Comparison of ENCODE assay signal across 31 cellular contexts in the genomic region with DNA sequence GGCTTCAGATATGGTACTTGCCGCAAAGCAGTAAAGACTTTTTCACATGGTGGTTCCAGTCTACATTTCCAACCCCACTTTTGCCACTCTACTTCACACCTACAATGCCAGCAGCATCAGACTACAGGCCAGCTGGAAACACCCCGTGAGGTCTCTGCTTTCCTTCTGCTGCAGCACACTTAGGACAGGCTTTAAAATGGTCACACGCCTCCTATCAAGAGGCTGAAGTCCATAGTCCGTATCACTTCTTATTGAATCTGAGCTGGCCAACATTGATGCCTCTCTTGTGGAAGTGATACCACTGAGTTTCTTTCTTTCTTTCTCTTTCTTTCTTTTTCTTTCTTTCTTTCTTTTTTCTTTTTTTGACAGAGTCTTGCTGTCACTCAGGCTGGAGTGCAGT. TPM values are rescaled to one million over a fixed set of nuclear protein-coding genes. Genes with fewer than 3 reads are reported as not detected.
"Had no signal": no experiment of that assay in that cellular context is flagged by ENCODE, and none has a peak within 500 bp of the region (broad histone marks: within the 10 kb centered on the region; RNA-seq: fewer than 3 reads in every experiment).

No MANE protein-coding gene starts in this region.

- H3K4me3 Mint-ChIP-seq: activated B cell treated with CpG ODN at 0.5 μM for 24 hours; activated CD4-positive, alpha-beta memory T cell treated with anti-CD3 and anti-CD28 coated beads for 36 hours; activated CD8-positive, alpha-beta memory T cell treated with anti-CD3 and anti-CD28 coated beads, Interleukin-2, amount 10 ng/mL, durations not matched to agents 7 days and 5 days; activated CD8-positive, alpha-beta T cell treated with anti-CD3 and anti-CD28 coated beads, Interleukin-2, amount 10 ng/mL, durations not matched to agents 7 days and 5 days; activated naive CD4-positive, alpha-beta T cell treated with anti-CD3 and anti-CD28 coated beads for 36 hours; activated naive CD4-positive, alpha-beta T cell treated with anti-CD3 and anti-CD28 coated beads, Interleukin-2, amount 50 U/mL, for 24 hours; activated naive CD8-positive, alpha-beta T cell treated with anti-CD3 and anti-CD28 coated beads for 36 hours; activated naive CD8-positive, alpha-beta T cell treated with anti-CD3 and anti-CD28 coated beads, Interleukin-2, amount 50 U/mL, for 24 hours; activated T-helper 1 cell treated with anti-CD3 and anti-CD28 coated beads, Interleukin-12 subunit alpha, Interleukin-12 subunit beta, Interleukin-2, Interleukin-4 antibody, amounts not matched to agents 30 ng/mL and 10 ng/mL and 1 ng/mL, durations not matched to agents 14 hours and 24 hours and 36 hours; T-helper 17 cell; T-helper 2 cell treated with Interferon-gamma antibody and Interleukin-4, amounts not matched to agents 5 μg/mL and 100 μg/mL, for 36 hours had no signal

- H3K27me3 ChIP-seq: adrenal gland, body of pancreas had no signal

- H3K36me3 ChIP-seq: adrenal gland, WERI-Rb-1 had no signal

- H3K27ac Mint-ChIP-seq: activated B cell treated with CpG ODN at 0.5 μM for 24 hours; activated CD4-positive, alpha-beta memory T cell treated with anti-CD3 and anti-CD28 coated beads for 36 hours; activated CD8-positive, alpha-beta memory T cell treated with anti-CD3 and anti-CD28 coated beads, Interleukin-2, amount 10 ng/mL, durations not matched to agents 7 days and 5 days; activated CD8-positive, alpha-beta T cell treated with anti-CD3 and anti-CD28 coated beads, Interleukin-2, amount 10 ng/mL, durations not matched to agents 7 days and 5 days; activated naive CD4-positive, alpha-beta T cell treated with anti-CD3 and anti-CD28 coated beads for 36 hours; activated naive CD4-positive, alpha-beta T cell treated with anti-CD3 and anti-CD28 coated beads, Interleukin-2, amount 50 U/mL, for 24 hours; activated naive CD8-positive, alpha-beta T cell treated with anti-CD3 and anti-CD28 coated beads for 36 hours; activated naive CD8-positive, alpha-beta T cell treated with anti-CD3 and anti-CD28 coated beads, Interleukin-2, amount 50 U/mL, for 24 hours; activated T-helper 1 cell treated with anti-CD3 and anti-CD28 coated beads, Interleukin-12 subunit alpha, Interleukin-12 subunit beta, Interleukin-2, Interleukin-4 antibody, amounts not matched to agents 30 ng/mL and 10 ng/mL and 1 ng/mL, durations not matched to agents 14 hours and 24 hours and 36 hours; activated T-helper 2 cell treated with anti-CD3 and anti-CD28 coated beads, Interferon-gamma antibody, Interleukin-2, Interleukin-4, amounts not matched to agents 10 μg/mL and 5 μg/mL and 100 μg/mL, durations not matched to agents 14 hours and 24 hours and 36 hours; T-helper 17 cell; T-helper 2 cell treated with Interferon-gamma antibody and Interleukin-4, amounts not matched to agents 5 μg/mL and 100 μg/mL, for 36 hours had no signal

- ATAC-seq: activated CD4-positive, CD25-positive, alpha-beta regulatory T cell treated with anti-CD3 and anti-CD28 coated beads, Interleukin-2, amount 50 U/mL, for 24 hours; activated CD8-positive, alpha-beta memory T cell treated with anti-CD3 and anti-CD28 coated beads, Interleukin-2, amount 10 ng/mL, durations not matched to agents 7 days and 5 days; activated CD8-positive, alpha-beta T cell treated with anti-CD3 and anti-CD28 coated beads, Interleukin-2, amount 10 ng/mL, durations not matched to agents 7 days and 5 days; activated naive CD8-positive, alpha-beta T cell treated with anti-CD3 and anti-CD28 coated beads, Interleukin-2, amount 50 U/mL, for 24 hours; body of pancreas; esophagus mucosa; T-helper 17 cell had no signal

- H3K27me3 Mint-ChIP-seq: activated B cell treated with CpG ODN at 0.5 μM for 24 hours; activated CD4-positive, alpha-beta memory T cell treated with anti-CD3 and anti-CD28 coated beads for 36 hours; activated naive CD4-positive, alpha-beta T cell treated with anti-CD3 and anti-CD28 coated beads, Interleukin-2, amount 50 U/mL, for 24 hours; activated naive CD8-positive, alpha-beta T cell treated with anti-CD3 and anti-CD28 coated beads for 36 hours; activated naive CD8-positive, alpha-beta T cell treated with anti-CD3 and anti-CD28 coated beads, Interleukin-2, amount 50 U/mL, for 24 hours had no signal

- H3K4me3 ChIP-seq: adrenal gland, body of pancreas had no signal

- H3K27ac ChIP-seq: adrenal gland, body of pancreas, epithelial cell of prostate, WERI-Rb-1 had no signal

- H3K9me3 Mint-ChIP-seq: activated naive CD4-positive, alpha-beta T cell treated with anti-CD3 and anti-CD28 coated beads, Interleukin-2, amount 50 U/mL, for 24 hours had no signal

- H3K4me1 Mint-ChIP-seq: activated CD8-positive, alpha-beta memory T cell treated with anti-CD3 and anti-CD28 coated beads, Interleukin-2, amount 10 ng/mL, durations not matched to agents 7 days and 5 days; activated naive CD4-positive, alpha-beta T cell treated with anti-CD3 and anti-CD28 coated beads, Interleukin-2, amount 50 U/mL, for 24 hours; activated naive CD8-positive, alpha-beta T cell treated with anti-CD3 and anti-CD28 coated beads for 36 hours; activated naive CD8-positive, alpha-beta T cell treated with anti-CD3 and anti-CD28 coated beads, Interleukin-2, amount 50 U/mL, for 24 hours had no signal

- DNase-seq: activated B cell treated with CpG ODN at 0.5 μM for 24 hours; activated CD4-positive, alpha-beta memory T cell treated with anti-CD3 and anti-CD28 coated beads for 36 hours; activated CD4-positive, alpha-beta T cell treated with anti-CD3 and anti-CD28 coated beads for 48 hours; activated CD8-positive, alpha-beta memory T cell treated with anti-CD3 and anti-CD28 coated beads, Interleukin-2, amount 10 ng/mL, durations not matched to agents 7 days and 5 days; activated CD8-positive, alpha-beta memory T cell treated with anti-CD3 and anti-CD28 coated beads, Interleukin-2, amount 50 U/mL, for 4 hours; activated CD8-positive, alpha-beta T cell treated with anti-CD3 and anti-CD28 coated beads, Interleukin-2, amount 10 ng/mL, durations not matched to agents 7 days and 5 days; activated effector memory CD4-positive, alpha-beta T cell treated with anti-CD3 and anti-CD28 coated beads, Interleukin-2, amount 50 U/mL, for 16 hours; activated naive CD4-positive, alpha-beta T cell treated with anti-CD3 and anti-CD28 coated beads for 36 hours; activated naive CD8-positive, alpha-beta T cell treated with anti-CD3 and anti-CD28 coated beads for 36 hours; activated naive CD8-positive, alpha-beta T cell treated with anti-CD3 and anti-CD28 coated beads, Interleukin-2, amount 50 U/mL, for 24 hours; activated T-cell treated with anti-CD3 and anti-CD28 coated beads, Interleukin-2, amount 50 U/mL, for 1 hour; activated T-cell treated with anti-CD3 and anti-CD28 coated beads, Interleukin-2, amount 50 U/mL, for 48 hours; adrenal gland; amygdala; aorta; body of pancreas; caudate nucleus; effector CD8-positive, alpha-beta T cell; foreskin fibroblast; glutamatergic neuron; T-helper 1 cell; T-helper 17 cell; T1000; WERI-Rb-1 had no signal

RNA-seq across cellular contexts. Expression of gene ZNF860, which starts 59.8 kb away (rescaled TPM):
- total RNA-seq: activated CD8-positive, alpha-beta memory T cell treated with anti-CD3 and anti-CD28 coated beads, Interleukin-2, amount 10 ng/mL, durations not matched to agents 7 days and 5 days; activated CD8-positive, alpha-beta T cell treated with anti-CD3 and anti-CD28 coated beads, Interleukin-2, amount 10 ng/mL, durations not matched to agents 7 days and 5 days had no signal
